Comparison of ENCODE assay signal across 1 cellular context in the genomic region with DNA sequence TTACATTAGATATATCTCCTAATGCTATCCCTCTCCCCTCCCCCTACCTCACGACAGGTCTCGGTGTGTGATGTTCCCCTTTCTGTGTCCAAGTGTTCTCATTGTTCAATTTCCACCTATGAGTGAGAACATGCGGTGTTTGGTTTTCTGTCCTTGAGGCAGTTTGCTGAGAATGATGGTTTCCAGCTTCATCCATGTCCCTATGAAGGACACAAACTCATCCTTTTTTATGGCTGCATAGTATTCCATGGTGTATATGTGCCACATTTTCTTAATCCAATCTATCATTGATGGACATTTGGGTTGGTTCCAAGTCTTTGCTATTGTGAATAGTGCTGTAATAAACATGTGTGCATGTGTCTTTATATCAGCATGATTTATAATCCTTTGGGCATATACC.
A peak's percentile ranks its signal among the peaks of the same experiment; 100 is the strongest.
TF ChIP-seq lines count a peak whose summit lies in the region.

No MANE protein-coding gene starts in this region.

TF ChIP-seq in HEK293, 187 proteins besides CTCF, POLR2A, EP300 and RAD21 (continued from another document):
- TF ChIP-seq, protein P1, sequence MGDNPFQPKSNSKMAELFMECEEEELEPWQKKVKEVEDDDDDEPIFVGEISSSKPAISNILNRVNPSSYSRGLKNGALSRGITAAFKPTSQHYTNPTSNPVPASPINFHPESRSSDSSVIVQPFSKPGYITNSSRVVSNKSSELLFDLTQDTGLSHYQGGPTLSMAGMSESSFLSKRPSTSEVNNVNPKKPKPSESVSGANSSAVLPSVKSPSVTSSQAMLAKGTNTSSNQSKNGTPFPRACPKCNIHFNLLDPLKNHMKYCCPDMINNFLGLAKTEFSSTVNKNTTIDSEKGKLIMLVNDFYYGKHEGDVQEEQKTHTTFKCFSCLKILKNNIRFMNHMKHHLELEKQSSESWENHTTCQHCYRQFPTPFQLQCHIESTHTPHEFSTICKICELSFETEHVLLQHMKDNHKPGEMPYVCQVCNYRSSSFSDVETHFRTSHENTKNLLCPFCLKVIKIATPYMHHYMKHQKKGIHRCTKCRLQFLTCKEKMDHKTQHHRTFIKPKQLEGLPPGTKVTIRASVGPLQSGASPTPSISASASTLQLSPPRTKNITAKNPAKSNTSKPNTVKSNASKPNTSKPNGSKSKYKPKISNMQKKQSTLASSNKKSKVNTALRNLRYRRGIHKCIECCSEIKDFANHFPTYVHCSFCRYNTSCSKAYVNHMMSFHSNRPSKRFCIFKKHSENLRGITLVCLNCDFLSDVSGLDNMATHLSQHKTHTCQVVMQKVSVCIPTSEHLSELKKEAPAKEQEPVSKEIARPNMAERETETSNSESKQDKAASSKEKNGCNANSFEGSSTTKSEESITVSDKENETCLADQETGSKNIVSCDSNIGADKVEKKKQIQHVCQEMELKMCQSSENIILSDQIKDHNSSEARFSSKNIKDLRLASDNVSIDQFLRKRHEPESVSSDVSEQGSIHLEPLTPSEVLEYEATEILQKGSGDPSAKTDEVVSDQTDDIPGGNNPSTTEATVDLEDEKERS (tag by site-specific recombination; IDR thresholded peaks at IDR 0.05) = 0 out of 2 replicates have a peak, but pooled peaks have one; percentile 56
- peak; percentile 70; the same call in 1 of the 2 replicates for TF ChIP-seq ZNF146 (tag by site-specific recombination; IDR thresholded peaks at IDR 0.05)
